ENCODE assay signal across 28 cellular contexts in the genomic region with DNA sequence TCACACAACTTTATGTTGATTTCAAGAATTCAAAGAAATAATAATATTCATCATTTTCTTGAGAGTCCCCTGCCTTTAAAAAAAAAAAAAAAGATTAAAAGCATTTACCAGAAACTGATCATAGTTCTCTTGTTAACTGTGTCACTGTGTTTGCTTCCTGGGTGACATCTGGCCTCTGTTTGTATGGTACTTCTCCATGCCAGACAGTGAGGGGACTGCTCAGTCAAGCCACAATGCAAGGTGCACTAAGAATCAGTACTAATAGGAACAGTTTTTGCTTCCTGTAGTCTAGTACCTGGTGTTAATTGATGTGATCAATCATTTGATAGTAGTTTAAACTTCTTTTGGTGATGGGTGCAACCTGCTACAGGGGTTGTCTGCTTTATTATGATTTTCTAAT.
"Had no signal": no experiment of that assay in that cellular context is flagged by ENCODE, and none has a peak within 500 bp of the region (broad histone marks: within the 10 kb centered on the region; RNA-seq: fewer than 3 reads in every experiment).

No MANE protein-coding gene starts in this region.

- H3K27ac ChIP-seq: epithelial cell of prostate, esophagus squamous epithelium, heart right ventricle, left lung, neural progenitor cell, uterus had no signal

- H3K9me3 ChIP-seq: esophagus squamous epithelium, heart right ventricle, left lung, uterus had no signal

- FAIRE-seq: bronchial epithelial cell, endometrium had no signal

- H3K36me3 ChIP-seq: neural progenitor cell, uterus had no signal

- DNase-seq: activated CD4-positive, alpha-beta memory T cell treated with anti-CD3 and anti-CD28 coated beads, Interleukin-2, amount 10 ng/mL, durations not matched to agents 7 days and 5 days; activated CD4-positive, alpha-beta T cell treated with anti-CD3 and anti-CD28 coated beads, Interleukin-2, amount 10 ng/mL, durations not matched to agents 7 days and 5 days; activated CD4-positive, CD25-positive, alpha-beta regulatory T cell treated with anti-CD3 and anti-CD28 coated beads, Interleukin-2, amount 50 U/mL, for 72 hours; activated CD8-positive, alpha-beta memory T cell treated with anti-CD3 and anti-CD28 coated beads, Interleukin-2, amount 50 U/mL, for 48 hours; activated gamma-delta T cell treated with Interleukin-2 at 50 U/mL for 16 hours; activated naive CD4-positive, alpha-beta T cell treated with anti-CD3 and anti-CD28 coated beads, Interleukin-2, amount 50 U/mL, for 16 hours; activated T-cell treated with anti-CD3 and anti-CD28 coated beads, Interleukin-2, amount 50 U/mL, for 24 hours; amniotic stem cell; effector CD4-positive, alpha-beta T cell; esophagus squamous epithelium; foreskin melanocyte; kidney glomerular epithelial cell; left lung; mesendoderm; natural killer cell; occipital lobe; right cardiac atrium; stimulated activated CD4-positive, alpha-beta T cell treated with anti-CD3 and anti-CD28 coated beads, Interleukin-2, amount 100 ng/mL, for 48 hours; stimulated activated naive CD4-positive, alpha-beta T cell treated with Interleukin-2 at 50 U/mL for 16 hours; T-helper 17 cell; T1000; uterus had no signal

- H3K27me3 ChIP-seq: esophagus squamous epithelium, heart right ventricle, left lung, neural progenitor cell, uterus had no signal

- H3K4me3 ChIP-seq: esophagus squamous epithelium, heart right ventricle, left lung, lung, neural progenitor cell, uterus had no signal

- H3K4me1 ChIP-seq: esophagus squamous epithelium, left lung, uterus had no signal
